ENCODE assay signal across 1 cellular context in genomic region chr18:61528961-61529360, GRCh38.
TF ChIP-seq lines count a peak whose summit lies in the region.

No MANE protein-coding gene starts in this region.

TF ChIP-seq in HepG2, 621 proteins besides CTCF, POLR2A, EP300 and RAD21 (continued from another document):
- no peak for TF ChIP-seq GLMP (CRISPR knock-in tag; IDR thresholded peaks at IDR 0.05; ENCODE audit: borderline replicate concordance)
